9 cellular contexts compared by ENCODE assay signal in the genomic region with DNA sequence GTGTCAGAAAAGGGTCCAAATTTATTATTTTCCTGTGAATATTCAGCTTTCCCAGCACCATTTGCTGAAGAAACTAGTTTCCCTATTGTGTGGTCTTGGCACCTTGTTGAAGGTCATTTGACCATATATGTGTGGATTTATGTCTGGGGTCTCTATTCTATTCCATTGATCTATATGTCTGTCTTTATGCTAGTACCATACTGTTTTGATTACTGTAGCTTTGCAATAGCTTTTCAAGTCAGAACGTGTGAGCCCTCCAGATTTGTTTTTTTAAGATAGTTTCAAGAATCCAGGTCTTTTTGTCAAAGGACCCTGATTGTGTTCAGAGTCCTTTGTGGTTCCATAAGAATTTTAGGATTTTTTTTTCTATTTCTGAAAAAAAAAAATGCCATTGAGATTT.
"Had no signal": no experiment of that assay in that cellular context is flagged by ENCODE, and none has a peak within 500 bp of the region (broad histone marks: within the 10 kb centered on the region; RNA-seq: fewer than 3 reads in every experiment).

No MANE protein-coding gene starts in this region.

- H2AFZ ChIP-seq: GM23338 had no signal

- H3K27ac Mint-ChIP-seq: GM23338, HFFc6 had no signal

- H3K9me3 ChIP-seq: HAP-1 had no signal

- ATAC-seq: GM23338 had no signal

- H3K36me3 ChIP-seq: HAP-1 had no signal

- H3K4me3 ChIP-seq: GM23338, HAP-1 had no signal

- H3K4me2 ChIP-seq: GM23338, KMS-11 had no signal

- H3K27ac ChIP-seq: KMS-11 had no signal

- FAIRE-seq: HTR-8/SVneo had no signal

- H3K4me1 ChIP-seq: HAP-1 had no signal

- DNase-seq: H7, HFFc6, IMR-90, Karpas-422, KBM-7 had no signal

- H3K9ac ChIP-seq: KMS-11 had no signal

- H3K4me3 Mint-ChIP-seq: GM23338, HFFc6 had no signal
